Comparison of ENCODE assay signal across 16 cellular contexts in the genomic region with DNA sequence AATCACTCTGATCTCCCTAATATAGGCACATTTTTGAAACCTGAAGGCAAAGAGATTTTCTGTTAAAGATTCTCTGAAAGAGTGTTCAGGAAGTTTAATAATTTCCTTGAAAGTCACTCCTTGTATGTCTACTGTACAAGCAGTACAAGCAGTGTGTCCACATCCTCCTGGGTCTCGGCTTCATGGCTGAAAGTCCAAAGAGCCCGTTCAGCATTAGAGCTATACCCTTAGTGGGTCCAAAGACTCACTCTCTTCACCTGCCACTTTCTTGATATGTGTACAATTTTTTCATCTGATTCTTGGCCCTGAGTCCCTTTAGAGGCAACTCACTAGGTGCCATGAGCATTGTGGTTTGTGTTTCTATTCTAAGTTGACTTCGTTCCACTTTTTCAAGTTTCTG.
DNase-seq lines count a peak whose midpoint lies in the region; ATAC-seq and TF ChIP-seq lines count a peak whose summit lies in the region.
"Had no signal": no experiment of that assay in that cellular context is flagged by ENCODE, and none has a peak within 500 bp of the region (broad histone marks: within the 10 kb centered on the region; RNA-seq: fewer than 3 reads in every experiment).

No MANE protein-coding gene starts in this region.

- no peaks in the 10 kb centered on the region for H3F3A ChIP-seq in Loucy (ENCODE audit: low read depth)

- H2AFZ ChIP-seq in Loucy (ENCODE audit: low read length), result no peak overlapping the region

- H3K36me3 Mint-ChIP-seq in MCF 10A (ENCODE audit: insufficient read depth, unreplicated experiment), result no peaks in the 10 kb centered on the region
- peaks cover 10% of the 10 kb centered on the region for H3K36me3 Mint-ChIP-seq in effector memory CD8-positive, alpha-beta T cell (ENCODE audit: insufficient read depth)

- peaks cover 93% of the 10 kb centered on the region for H3K79me2 ChIP-seq in Loucy (ENCODE audit: insufficient read depth, low read length)

- peak overlapping the region; percentile 94 for H3K4me2 ChIP-seq in Loucy (ENCODE audit: low read depth, low read length, poor library complexity, severe bottlenecking)

- CTCF ChIA-PET in MCF 10A (lab: Yijun Ruan, JAX), result interaction anchor here (0.7 to 3.9 kb wide), 3 partner anchors 9 to 18 kb away, joined by 3 to 20 read pairs (median 5); no protein-coding TSS in a partner anchor

- H3K9me3 Mint-ChIP-seq in MCF 10A (ENCODE audit: unreplicated experiment), result no peaks in the 10 kb centered on the region
- H3K9me3 Mint-ChIP-seq in effector memory CD8-positive, alpha-beta T cell, result no peaks in the 10 kb centered on the region
- H3K9me3 Mint-ChIP-seq: activated T-helper 2 cell treated with anti-CD3 and anti-CD28 coated beads, Interferon-gamma antibody, Interleukin-2, Interleukin-4, amounts not matched to agents 10 μg/mL and 5 μg/mL and 100 μg/mL, durations not matched to agents 14 hours and 24 hours and 36 hours; IgD-negative memory B cell; neural crest cell had no signal

- DNase-seq in MCF 10A (ENCODE audit: unreplicated experiment) (no peak), breast epithelium (ENCODE audit: low spot score in 2 of 2) (no peak), NCI-H1092 (lab: John Stamatoyannopoulos, UW) (no peak), GM03348 (ENCODE audit: low spot score) (no peak)
- DNase-seq in effector memory CD8-positive, alpha-beta T cell, result no peak
- DNase-seq: activated CD4-positive, alpha-beta T cell treated with anti-CD3 and anti-CD28 coated beads, Interleukin-2, amount 50 U/mL, for 1 hour; DMS79; sigmoid colon had no signal

- peaks cover 24% of the 10 kb centered on the region for H3K4me1 Mint-ChIP-seq in MCF 10A (ENCODE audit: insufficient read depth, unreplicated experiment)
- H3K4me1 Mint-ChIP-seq in effector memory CD8-positive, alpha-beta T cell (ENCODE audit: low read depth in 2 of 2), result peaks cover 66 to 70% of the 10 kb centered on the region in 2 donors

- peaks cover 1% of the 10 kb centered on the region for H4K20me1 ChIP-seq in Loucy (ENCODE audit: insufficient read depth, low read length, poor library complexity, severe bottlenecking)

- H3K27me3 Mint-ChIP-seq in MCF 10A (ENCODE audit: insufficient read depth, unreplicated experiment), result no peaks in the 10 kb centered on the region
- no peaks in the 10 kb centered on the region for H3K27me3 Mint-ChIP-seq in effector memory CD8-positive, alpha-beta T cell

- H3K27ac Mint-ChIP-seq in MCF 10A (ENCODE audit: low read depth, unreplicated experiment), result peak overlapping the region; percentile 25
- peak overlapping the region; percentile 52 to 83 for H3K27ac Mint-ChIP-seq in effector memory CD8-positive, alpha-beta T cell
- H3K27ac Mint-ChIP-seq: activated T-helper 2 cell treated with anti-CD3 and anti-CD28 coated beads, Interferon-gamma antibody, Interleukin-2, Interleukin-4, amounts not matched to agents 10 μg/mL and 5 μg/mL and 100 μg/mL, durations not matched to agents 14 hours and 24 hours and 36 hours had no signal

- H3K9me3 ChIP-seq in breast epithelium, result no peaks in the 10 kb centered on the region
- H3K9me3 ChIP-seq in Loucy (ENCODE audit: insufficient read depth, low read depth, low read length), result no peaks in the 10 kb centered on the region
- H3K9me3 ChIP-seq in skeletal muscle tissue (ENCODE audit: control insufficient read depth in 3 of 3, low read length in 3 of 3), result no peaks in the 10 kb centered on the region
- H3K9me3 ChIP-seq: HAP-1, sigmoid colon, SJCRH30 had no signal

- TF ChIP-seq CTCF in MCF 10A (IDR thresholded peaks at IDR 0.05; ENCODE audit: unreplicated experiment), result no peak
- TF ChIP-seq CTCF in breast epithelium (IDR thresholded peaks at IDR 0.05), result no peak
- no peak for TF ChIP-seq CTCF in Loucy (conservative IDR thresholded peaks at IDR 0.05; ENCODE audit: low read length)

- H3K9ac ChIP-seq in Loucy (ENCODE audit: low read depth, low read length, poor library complexity, severe bottlenecking), result peak overlapping the region; percentile 71
- no peak overlapping the region for H3K9ac ChIP-seq in skeletal muscle tissue (ENCODE audit: low read depth in 1 of 3, low read length in 3 of 3)

- H3K4me1 ChIP-seq in breast epithelium, result no peaks in the 10 kb centered on the region
- H3K4me1 ChIP-seq in Loucy (ENCODE audit: insufficient read depth, low read length, poor library complexity, severe bottlenecking), result peaks cover 65% of the 10 kb centered on the region
- peaks cover 14 to 39% (median 24%) of the 10 kb centered on the region in 3 donors for H3K4me1 ChIP-seq in skeletal muscle tissue (ENCODE audit: control insufficient read depth in 3 of 3, insufficient read depth in 3 of 3, low read length in 3 of 3)

- no peak overlapping the region for H3K4me3 ChIP-seq in breast epithelium
- H3K4me3 ChIP-seq in Loucy (ENCODE audit: low read length, poor library complexity, severe bottlenecking), result peak overlapping the region; percentile 70
- no peak overlapping the region for H3K4me3 ChIP-seq in skeletal muscle tissue (ENCODE audit: low read length in 3 of 3)
- H3K4me3 ChIP-seq: HAP-1, sigmoid colon, SJCRH30 had no signal

- H3K27ac ChIP-seq in breast epithelium (no peak overlapping the region), skeletal muscle tissue (ENCODE audit: low read depth, low read length) (peak overlapping the region; percentile 80)
- H3K27ac ChIP-seq: sigmoid colon, SJCRH30 had no signal

- intact Hi-C loops in MCF 10A (cut with micrococcal nuclease), result no loop called here
- intact Hi-C loops in breast epithelium (cut with DNase I; ENCODE audit: low total_unique reads), result no loop called here

- no peak overlapping the region for H3K4me3 Mint-ChIP-seq in MCF 10A (ENCODE audit: unreplicated experiment)
- peak overlapping the region; percentile 50 to 69 for H3K4me3 Mint-ChIP-seq in effector memory CD8-positive, alpha-beta T cell
- H3K4me3 Mint-ChIP-seq: IgD-negative memory B cell, neural crest cell had no signal

- H3K9me2 ChIP-seq in Loucy (replicated peaks; ENCODE audit: low read depth, low read length), result no peaks in the 10 kb centered on the region

- no peak for ATAC-seq in effector memory CD8-positive, alpha-beta T cell (replicated peaks)
- no peak for ATAC-seq in GM21526 (IDR thresholded peaks at IDR 0.05; ENCODE audit: low FRiP score, unreplicated experiment)

- H3K36me3 ChIP-seq in breast epithelium (no peaks in the 10 kb centered on the region), Loucy (ENCODE audit: insufficient read depth, low read length) (no peaks in the 10 kb centered on the region), skeletal muscle tissue (ENCODE audit: control insufficient read depth in 3 of 3, insufficient read depth in 3 of 3, low read length in 3 of 3) (no peaks in the 10 kb centered on the region)
- H3K36me3 ChIP-seq: HAP-1, sigmoid colon, SJCRH30 had no signal

- H3K27me3 ChIP-seq in breast epithelium, result no peaks in the 10 kb centered on the region
- H3K27me3 ChIP-seq in Loucy (ENCODE audit: insufficient read depth, low read length, poor library complexity, severe bottlenecking), result no peaks in the 10 kb centered on the region
- H3K27me3 ChIP-seq in skeletal muscle tissue (ENCODE audit: control insufficient read depth in 3 of 3, insufficient read depth in 3 of 3, low read length in 3 of 3), result no peaks in the 10 kb centered on the region
- H3K27me3 ChIP-seq: sigmoid colon, SJCRH30 had no signal

- TF ChIP-seq POLR2A in breast epithelium (IDR thresholded peaks at IDR 0.05), result no peak

- no TSS peak for BruUV-seq in MCF 10A (replicated peaks; lab: Mats Ljungman, UMichigan)

- POLR2A ChIA-PET in MCF 10A (lab: Yijun Ruan, JAX), result interaction anchor here (0.6 to 2.4 kb wide), 6 partner anchors 10 to 69 kb away, joined by 3 to 19 read pairs (median 4); a partner anchor contains a TSS
